In genomic region chr1:181089777-181090505, GRCh38 we compare ENCODE assay signal across 8 cellular contexts. TPM values are rescaled to one million over a fixed set of nuclear protein-coding genes. Genes with fewer than 3 reads are reported as not detected.
DNase-seq lines count a peak whose midpoint lies in the region; ATAC-seq and TF ChIP-seq lines count a peak whose summit lies in the region.

No MANE protein-coding gene starts in this region.

- H3K9me3 ChIP-seq in esophagus muscularis mucosa = no peaks in the 10 kb centered on the region

- H3K27me3 ChIP-seq in esophagus muscularis mucosa = no peaks in the 10 kb centered on the region

- DNase-seq in SIG-M5 treated with dmso at 0.1 percent for 504 hours (lab: John Stamatoyannopoulos, UW; ENCODE audit: unreplicated experiment) = peak; percentile 84
- DNase-seq in SIG-M5 (lab: John Stamatoyannopoulos, UW) = no peak
- peak; percentile 21 for DNase-seq in NK-92 (lab: John Stamatoyannopoulos, UW; ENCODE audit: unreplicated experiment)
- peak; percentile 63 for DNase-seq in activated T-cell treated with anti-CD3 and anti-CD28 coated beads for 4 hours
- DNase-seq in esophagus muscularis mucosa (ENCODE audit: extremely low spot score) = peak; percentile 95
- DNase-seq in naive thymus-derived CD8-positive, alpha-beta T cell = peak; percentile 53 to 84 (median 72)
- peak; percentile 81 for DNase-seq in stimulated activated naive CD8-positive, alpha-beta T cell treated with anti-CD3 and anti-CD28 coated beads, Interleukin-15, Interleukin-2, amounts not matched to agents 100 U/mL and 50 U/mL, for 24 hours

- H3K4me1 Mint-ChIP-seq in naive thymus-derived CD8-positive, alpha-beta T cell = peaks cover 26 to 55% (median 44%) of the 10 kb centered on the region in 4 donors

- TF ChIP-seq CTCF in esophagus muscularis mucosa (IDR thresholded peaks at IDR 0.05) = no peak

- no peaks in the 10 kb centered on the region for H3K9me3 Mint-ChIP-seq in naive thymus-derived CD8-positive, alpha-beta T cell

- H3K36me3 ChIP-seq in esophagus muscularis mucosa = peaks cover 0 to 5% (median 0%) of the 10 kb centered on the region in 4 donors

- intact Hi-C loops in esophagus muscularis mucosa (cut with DNase I) = loop anchor here (1.0 to 5.0 kb wide), 2 partner anchors 15 to 53 kb away; no protein-coding TSS in a partner anchor

- peaks cover 46 to 54% (median 50%) of the 10 kb centered on the region in 4 donors for H3K4me1 ChIP-seq in esophagus muscularis mucosa

- H3K4me3 Mint-ChIP-seq in naive thymus-derived CD8-positive, alpha-beta T cell = peak overlapping the region; percentile 92 to 99 (median 97)

- H3K27me3 Mint-ChIP-seq in naive thymus-derived CD8-positive, alpha-beta T cell = no peaks in the 10 kb centered on the region

- POLR2A ChIA-PET in naive thymus-derived CD8-positive, alpha-beta T cell (lab: Charles Lee) = interaction anchor here (0.8 to 8.8 kb wide), 16 partner anchors 13 to 74 kb away, joined by 3 to 239 read pairs (median 4); partner anchors contain the start of genes MR1 and STX6

- H3K27ac Mint-ChIP-seq in naive thymus-derived CD8-positive, alpha-beta T cell = peak overlapping the region; percentile 93 to 98 (median 96)

- H3K4me3 ChIP-seq in esophagus muscularis mucosa = peak overlapping the region; percentile 81 to 98 (median 90)

- TF ChIP-seq POLR2A in esophagus muscularis mucosa (IDR thresholded peaks at IDR 0.05; ENCODE audit: low read depth) = peak; percentile 35

- WGBS in esophagus muscularis mucosa = under 1% methylated on average over 32 of the region's 39 CpGs

- TF ChIP-seq EP300 in esophagus muscularis mucosa (IDR thresholded peaks at IDR 0.05) = peak; percentile 10

- H3K36me3 Mint-ChIP-seq in naive thymus-derived CD8-positive, alpha-beta T cell = peaks cover 0 to 11% (median 3%) of the 10 kb centered on the region in 3 donors

- ATAC-seq in HG03108 (IDR thresholded peaks at IDR 0.05; ENCODE audit: unreplicated experiment) = peak; percentile 26
- ATAC-seq in naive thymus-derived CD8-positive, alpha-beta T cell = peak; percentile 52 to 69
- peak; percentile 57 for ATAC-seq in stimulated activated naive CD8-positive, alpha-beta T cell treated with anti-CD3 and anti-CD28 coated beads, Interleukin-15, Interleukin-2, amounts not matched to agents 100 U/mL and 50 U/mL, for 24 hours

- H3K27ac ChIP-seq in esophagus muscularis mucosa (replicated peaks in 1 of 4) = peak overlapping the region; percentile 93 to 98 (median 98)

RNA-seq across cellular contexts. Expression of gene IER5, which starts 1.4 kb away (rescaled TPM):
- total RNA-seq in esophagus muscularis mucosa = 10 to 100 TPM; 14.5 to 22.0 (median 16.7) TPM
- total RNA-seq in naive thymus-derived CD8-positive, alpha-beta T cell = 10 to 100 TPM; 18.7 to 19.6 TPM
- 1 to 10 TPM; 2.5 to 9.4 (median 8.3) TPM for polyA plus RNA-seq in naive thymus-derived CD8-positive, alpha-beta T cell

RNA-seq across cellular contexts. Expression of gene MR1, which starts 56.2 kb away (rescaled TPM):
- 10 to 100 TPM; 10.8 to 23.5 (median 15.4) TPM for total RNA-seq in esophagus muscularis mucosa
- 10 to 100 TPM; 26.5 to 28.8 TPM for total RNA-seq in naive thymus-derived CD8-positive, alpha-beta T cell
- polyA plus RNA-seq in naive thymus-derived CD8-positive, alpha-beta T cell = 10 to 100 TPM; 27.8 to 35.5 (median 33.4) TPM
